Comparison of ENCODE assay signal across 13 cellular contexts in the genomic region with DNA sequence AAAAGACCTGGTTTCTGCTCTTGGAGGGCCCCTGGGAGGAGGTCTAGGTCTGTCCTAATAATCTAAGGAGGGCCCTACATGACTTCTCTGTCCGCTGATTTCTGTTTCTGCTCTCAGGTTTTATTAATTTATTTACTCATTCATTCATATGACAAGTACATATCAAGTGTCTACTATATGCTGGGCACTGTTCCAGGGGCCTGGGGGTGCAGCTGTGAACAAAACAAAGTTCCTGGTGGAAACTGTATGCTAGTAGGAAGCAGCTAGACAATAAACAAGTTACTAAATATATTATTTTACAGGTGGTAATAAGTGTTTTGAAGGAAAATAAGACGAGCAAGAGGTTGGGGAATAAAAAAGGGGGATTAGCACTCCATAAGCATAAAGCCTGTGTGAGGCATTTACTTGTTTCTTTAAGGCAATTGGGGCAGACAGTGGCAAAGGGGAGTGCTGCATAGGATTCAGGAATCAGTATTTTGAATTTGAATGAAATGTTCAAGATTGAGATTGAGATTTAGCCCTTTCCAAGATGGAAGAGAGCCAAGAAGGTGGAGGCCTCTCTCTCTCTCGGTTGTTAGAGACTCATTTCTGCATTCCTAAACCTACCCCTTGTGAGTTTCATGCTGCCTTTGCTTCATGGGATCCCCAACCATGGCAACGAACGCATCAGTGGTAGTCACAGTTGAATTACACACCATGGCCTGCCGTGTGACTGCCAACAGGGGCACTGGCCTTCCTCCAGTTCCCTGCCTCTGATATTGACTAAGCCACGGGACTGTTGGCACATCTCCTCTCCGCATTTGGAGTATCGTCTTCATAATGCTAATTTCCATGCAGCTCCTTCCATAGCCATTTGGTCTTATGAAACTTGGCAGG. TPM values are rescaled to one million over a fixed set of nuclear protein-coding genes. Genes with fewer than 3 reads are reported as not detected.
DNase-seq lines count a peak whose midpoint lies in the region; TF ChIP-seq lines count a peak whose summit lies in the region.
"Had no signal": no experiment of that assay in that cellular context is flagged by ENCODE, and none has a peak within 500 bp of the region (broad histone marks: within the 10 kb centered on the region; RNA-seq: fewer than 3 reads in every experiment).

No MANE protein-coding gene starts in this region.

- TF ChIP-seq CTCF in epithelial cell of esophagus (IDR thresholded peaks at IDR 0.05; ENCODE audit: insufficient read depth, low read depth, low read length, missing control alignments) (no peak), progenitor cell of endocrine pancreas (IDR thresholded peaks at IDR 0.05; ENCODE audit: unreplicated experiment) (no peak), GM10266 (IDR thresholded peaks at IDR 0.05; ENCODE audit: control insufficient read depth, insufficient read depth, low read depth, missing control alignments) (no peak), type B pancreatic cell (conservative IDR thresholded peaks at IDR 0.05) (no peak)

- H3K4me3 Mint-ChIP-seq in progenitor cell of endocrine pancreas (ENCODE audit: low read depth) (no peak overlapping the region), type B pancreatic cell (no peak overlapping the region)

- H3K36me3 Mint-ChIP-seq in progenitor cell of endocrine pancreas (ENCODE audit: insufficient read depth) (no peaks in the 10 kb centered on the region), type B pancreatic cell (peaks cover 2% of the 10 kb centered on the region)

- no peak overlapping the region for H3K4me3 ChIP-seq in epithelial cell of esophagus (ENCODE audit: low read length)
- H3K4me3 ChIP-seq: dorsolateral prefrontal cortex had no signal

- DNase-seq in Ammon's horn (ENCODE audit: low spot score) (peak; percentile 8), M059J (ENCODE audit: low read depth) (peak; percentile 53), NCI-H446 (lab: John Stamatoyannopoulos, UW) (peak; percentile 60 to 83), epithelial cell of esophagus (ENCODE audit: low read depth) (peak; percentile 8), progenitor cell of endocrine pancreas (ENCODE audit: low spot score, unreplicated experiment) (no peak), GM10266 (ENCODE audit: extremely low spot score) (no peak), type B pancreatic cell (ENCODE audit: extremely low spot score, unreplicated experiment) (no peak)
- DNase-seq in activated CD8-positive, alpha-beta memory T cell treated with anti-CD3 and anti-CD28 coated beads, Interleukin-2, amount 50 U/mL, for 48 hours: no peak
- DNase-seq: activated CD8-positive, alpha-beta memory T cell treated with anti-CD3 and anti-CD28 coated beads, Interleukin-2, amount 50 U/mL, for 4 hours; GF-D8; kidney glomerular epithelial cell; MV-4-11 had no signal

- H3K9me3 Mint-ChIP-seq in progenitor cell of endocrine pancreas (ENCODE audit: low read depth) (no peaks in the 10 kb centered on the region), type B pancreatic cell (no peaks in the 10 kb centered on the region)

- H3K4me1 Mint-ChIP-seq in progenitor cell of endocrine pancreas (ENCODE audit: low read depth): no peaks in the 10 kb centered on the region
- no peaks in the 10 kb centered on the region for H3K4me1 Mint-ChIP-seq in type B pancreatic cell (ENCODE audit: unreplicated experiment)

- H3K27ac Mint-ChIP-seq in progenitor cell of endocrine pancreas (no peak overlapping the region), type B pancreatic cell (no peak overlapping the region)

- H3K27me3 Mint-ChIP-seq in progenitor cell of endocrine pancreas (peaks cover 27% of the 10 kb centered on the region), type B pancreatic cell (peaks cover 8% of the 10 kb centered on the region)

RNA-seq across cellular contexts. Expression of a gene that starts 28.3 kb away (rescaled TPM):
- total RNA-seq in M059J (2014; rRNA removed; shearing (Covaris generic)): not detected in 2 replicates
- 0.49 and 0.57 TPM in 2 replicates for total RNA-seq in progenitor cell of endocrine pancreas
- 0.33 and 3.7 TPM in 2 replicates for total RNA-seq in type B pancreatic cell (ENCODE audit: low replicate concordance)

RNA-seq across cellular contexts. Expression of a gene that starts 47.9 kb away (rescaled TPM):
- total RNA-seq in M059J (2014; rRNA removed; shearing (Covaris generic)): 0.05 TPM in 1 of 2 replicates, not detected in the other
- total RNA-seq in progenitor cell of endocrine pancreas (0.11 and 0.22 TPM in 2 replicates), type B pancreatic cell (ENCODE audit: low replicate concordance) (0.05 TPM in 1 of 2 replicates, not detected in the other)

Comparison
In these comparisons a context has a peak if more than half of its experiments do, and no peak if none do; other contexts are left out.
1. DNase-seq: peak in Ammon's horn (single experiment), M059J (single experiment), NCI-H446 (2 of 2) and epithelial cell of esophagus (single experiment); none in progenitor cell of endocrine pancreas (single experiment), GM10266 (single experiment), activated CD8-positive, alpha-beta memory T cell treated with anti-CD3 and anti-CD28 coated beads, Interleukin-2, amount 50 U/mL, for 48 hours (single experiment) and type B pancreatic cell (single experiment).